19 cellular contexts compared by ENCODE assay signal in genomic region chr2:233179848-233180368, GRCh38.
A peak's percentile ranks its signal among the peaks of the same experiment; 100 is the strongest.
DNase-seq lines count a peak whose midpoint lies in the region; ATAC-seq and TF ChIP-seq lines count a peak whose summit lies in the region.
"Had no signal": no experiment of that assay in that cellular context is flagged by ENCODE, and none has a peak within 500 bp of the region (broad histone marks: within the 10 kb centered on the region; RNA-seq: fewer than 3 reads in every experiment).

No MANE protein-coding gene starts in this region.

- no peak overlapping the region for H3K4me3 ChIP-seq in naive thymus-derived CD4-positive, alpha-beta T cell (ENCODE audit: low read length)
- no peak overlapping the region for H3K4me3 ChIP-seq in tibial nerve
- H3K4me3 ChIP-seq: breast epithelium, lower lobe of right lung had no signal

- H3K4me1 Mint-ChIP-seq in activated CD8-positive, alpha-beta T cell treated with anti-CD3 and anti-CD28 coated beads, Interleukin-2, amount 10 ng/mL, durations not matched to agents 7 days and 5 days (ENCODE audit: low read depth) = peaks cover 1% of the 10 kb centered on the region
- H3K4me1 Mint-ChIP-seq in naive thymus-derived CD4-positive, alpha-beta T cell = peaks cover 0 to 13% (median 5%) of the 10 kb centered on the region in 7 donors

- H3K27me3 Mint-ChIP-seq in activated CD8-positive, alpha-beta T cell treated with anti-CD3 and anti-CD28 coated beads, Interleukin-2, amount 10 ng/mL, durations not matched to agents 7 days and 5 days (ENCODE audit: low read depth) = no peaks in the 10 kb centered on the region
- H3K27me3 Mint-ChIP-seq in naive thymus-derived CD4-positive, alpha-beta T cell = no peaks in the 10 kb centered on the region

- no peaks in the 10 kb centered on the region for H3K27me3 ChIP-seq in naive thymus-derived CD4-positive, alpha-beta T cell (ENCODE audit: control insufficient read depth in 2 of 2, insufficient read depth in 2 of 2, low read length in 2 of 2)
- no peaks in the 10 kb centered on the region for H3K27me3 ChIP-seq in tibial nerve
- H3K27me3 ChIP-seq: breast epithelium had no signal

- no peaks in the 10 kb centered on the region for H3K4me1 ChIP-seq in naive thymus-derived CD4-positive, alpha-beta T cell (ENCODE audit: control insufficient read depth in 2 of 2, insufficient read depth in 2 of 2, low read length in 2 of 2)
- no peaks in the 10 kb centered on the region for H3K4me1 ChIP-seq in tibial nerve
- H3K4me1 ChIP-seq: breast epithelium, lower lobe of right lung had no signal

- intact Hi-C loops in naive thymus-derived CD4-positive, alpha-beta T cell (cut with micrococcal nuclease) = loop anchor here in 1 of 2 donors (5.0 kb wide), 1 partner anchor 72 kb away; the partner anchor contains the start of gene ATG16L1

- H3K27ac ChIP-seq in naive thymus-derived CD4-positive, alpha-beta T cell (ENCODE audit: low read depth, low read length) = no peak overlapping the region
- H3K27ac ChIP-seq in tibial nerve = no peak overlapping the region
- H3K27ac ChIP-seq: breast epithelium, lower lobe of right lung had no signal

- ATAC-seq in GM18505 (IDR thresholded peaks at IDR 0.05; ENCODE audit: unreplicated experiment) (no peak), GM21390 (IDR thresholded peaks at IDR 0.05; ENCODE audit: unreplicated experiment) (no peak)
- ATAC-seq in activated CD8-positive, alpha-beta T cell treated with anti-CD3 and anti-CD28 coated beads, Interleukin-2, amount 10 ng/mL, durations not matched to agents 7 days and 5 days = peak; percentile 21
- ATAC-seq in naive thymus-derived CD4-positive, alpha-beta T cell = peak; percentile 63
- ATAC-seq: esophagus mucosa had no signal

- H3K9me3 Mint-ChIP-seq in activated CD8-positive, alpha-beta T cell treated with anti-CD3 and anti-CD28 coated beads, Interleukin-2, amount 10 ng/mL, durations not matched to agents 7 days and 5 days (ENCODE audit: insufficient read depth) = no peaks in the 10 kb centered on the region
- peaks cover 0 to 4% (median 0%) of the 10 kb centered on the region in 11 donors for H3K9me3 Mint-ChIP-seq in naive thymus-derived CD4-positive, alpha-beta T cell

- TF ChIP-seq CTCF in tibial nerve (IDR thresholded peaks at IDR 0.05) = no peak

- DNase-seq in CD1c-positive myeloid dendritic cell (ENCODE audit: extremely low spot score) = peak; percentile 47
- no peak for DNase-seq in activated CD8-positive, alpha-beta T cell treated with anti-CD3 and anti-CD28 coated beads, Interleukin-2, amount 10 ng/mL, durations not matched to agents 7 days and 5 days
- DNase-seq in naive thymus-derived CD4-positive, alpha-beta T cell = no peak
- DNase-seq in tibial nerve (ENCODE audit: low spot score in 2 of 2) = no peak
- no peak for DNase-seq in NCI-H2107 (lab: John Stamatoyannopoulos, UW)
- DNase-seq in stimulated activated CD4-positive, alpha-beta T cell treated with anti-CD3 and anti-CD28 coated beads, Interleukin-1b, Interleukin-23, amount 100 ng/mL, for 48 hours = no peak
- DNase-seq: activated CD8-positive, alpha-beta memory T cell treated with anti-CD3 and anti-CD28 coated beads, Interleukin-2, amount 50 U/mL, for 48 hours; glutamatergic neuron; HCEC 1CT; lower lobe of right lung; NCI-H1417 treated with DMSO at 0.1 percent for 48 hours; NCI-H2171 treated with DMSO at 0.1 percent for 48 hours; NCI-H774; stimulated activated CD4-positive, alpha-beta T cell treated with anti-CD3 and anti-CD28 coated beads, Interleukin-2, amount 100 ng/mL, for 48 hours; T1000 had no signal

- H3K36me3 ChIP-seq in naive thymus-derived CD4-positive, alpha-beta T cell (ENCODE audit: control insufficient read depth in 2 of 3, insufficient read depth in 3 of 3, low read length in 3 of 3) = peaks cover 15 to 85% (median 27%) of the 10 kb centered on the region in 3 experiments
- H3K36me3 ChIP-seq in tibial nerve = peaks cover 0 to 10% (median 0%) of the 10 kb centered on the region in 3 donors
- H3K36me3 ChIP-seq: breast epithelium had no signal

- TF ChIP-seq POLR2A in GM18505 (IDR thresholded peaks at IDR 0.05; ENCODE audit: borderline replicate concordance, extremely low read depth, insufficient read depth, insufficient read length) (peak; percentile 20), tibial nerve (IDR thresholded peaks at IDR 0.05) (no peak)

- TF ChIP-seq EP300 in tibial nerve (IDR thresholded peaks at IDR 0.05) = no peak

- CTCF ChIA-PET in activated CD8-positive, alpha-beta T cell treated with anti-CD3 and anti-CD28 coated beads, Interleukin-2, amount 10 ng/mL, durations not matched to agents 7 days and 5 days (lab: Charles Lee) = no interaction called here
- CTCF ChIA-PET in naive thymus-derived CD4-positive, alpha-beta T cell (lab: Charles Lee) = no interaction called here

- no peaks in the 10 kb centered on the region for H3K9me3 ChIP-seq in naive thymus-derived CD4-positive, alpha-beta T cell (ENCODE audit: control insufficient read depth in 2 of 3, low read length in 3 of 3)
- H3K9me3 ChIP-seq in tibial nerve = no peaks in the 10 kb centered on the region
- H3K9me3 ChIP-seq: breast epithelium, lower lobe of right lung had no signal

- peak overlapping the region; percentile 50 for H3K27ac Mint-ChIP-seq in activated CD8-positive, alpha-beta T cell treated with anti-CD3 and anti-CD28 coated beads, Interleukin-2, amount 10 ng/mL, durations not matched to agents 7 days and 5 days
- H3K27ac Mint-ChIP-seq in naive thymus-derived CD4-positive, alpha-beta T cell = peak overlapping the region in 8 of 9 donors; percentile 10 to 86 (median 70)

- POLR2A ChIA-PET in activated CD8-positive, alpha-beta T cell treated with anti-CD3 and anti-CD28 coated beads, Interleukin-2, amount 10 ng/mL, durations not matched to agents 7 days and 5 days (lab: Charles Lee) = interaction anchor here (0.9 kb wide), 1 partner anchor 58 kb away, joined by 3 read pairs; no protein-coding TSS in a partner anchor
- POLR2A ChIA-PET in naive thymus-derived CD4-positive, alpha-beta T cell (lab: Charles Lee) = interaction anchor here (1.2 kb wide), 1 partner anchor 58 kb away, joined by 3 read pairs; no protein-coding TSS in a partner anchor

- peaks cover 71% of the 10 kb centered on the region for H3K36me3 Mint-ChIP-seq in activated CD8-positive, alpha-beta T cell treated with anti-CD3 and anti-CD28 coated beads, Interleukin-2, amount 10 ng/mL, durations not matched to agents 7 days and 5 days (ENCODE audit: low read depth)
- peaks cover 33 to 78% (median 55%) of the 10 kb centered on the region in 5 donors for H3K36me3 Mint-ChIP-seq in naive thymus-derived CD4-positive, alpha-beta T cell

- WGBS in tibial nerve, 2 donors = 88 to 99% methylated on average over 5 of the region's 5 CpGs

- no peak overlapping the region for H3K4me3 Mint-ChIP-seq in activated CD8-positive, alpha-beta T cell treated with anti-CD3 and anti-CD28 coated beads, Interleukin-2, amount 10 ng/mL, durations not matched to agents 7 days and 5 days
- H3K4me3 Mint-ChIP-seq in naive thymus-derived CD4-positive, alpha-beta T cell = no peak overlapping the region

Comparison
In these comparisons a context has a peak if more than half of its experiments do, and no peak if none do; other contexts are left out.
1. ATAC-seq: peak in activated CD8-positive, alpha-beta T cell treated with anti-CD3 and anti-CD28 coated beads, Interleukin-2, amount 10 ng/mL, durations not matched to agents 7 days and 5 days (single experiment) and naive thymus-derived CD4-positive, alpha-beta T cell (single experiment); none in GM18505 (single experiment) and GM21390 (single experiment).